In genomic region chr7:977326-978048, GRCh38 we compare ENCODE assay signal across 9 cellular contexts. TPM values are rescaled to one million over a fixed set of nuclear protein-coding genes. Genes with fewer than 3 reads are reported as not detected.
A peak's percentile ranks its signal among the peaks of the same experiment; 100 is the strongest.
DNase-seq lines count a peak whose midpoint lies in the region; ATAC-seq and TF ChIP-seq lines count a peak whose summit lies in the region.
"Had no signal": no experiment of that assay in that cellular context is flagged by ENCODE, and none has a peak within 500 bp of the region (broad histone marks: within the 10 kb centered on the region; RNA-seq: fewer than 3 reads in every experiment).

No MANE protein-coding gene starts in this region.

- TF ChIP-seq CTCF in GM10248 (IDR thresholded peaks at IDR 0.05; ENCODE audit: control extremely low read depth, extremely low read depth, low read depth, missing control alignments), result no peak
- TF ChIP-seq CTCF in omental fat pad (IDR thresholded peaks at IDR 0.05), result no peak

- CTCF ChIA-PET in GM10248 (lab: Yijun Ruan, JAX), result interaction anchor here (0.8 to 4.3 kb wide), 8 partner anchors 11 to 199 kb away, joined by 3 to 44 read pairs (median 6); no protein-coding TSS in a partner anchor

- ATAC-seq in omental fat pad (ENCODE audit: low FRiP score) (no peak), GM19324 (IDR thresholded peaks at IDR 0.05; ENCODE audit: low FRiP score, unreplicated experiment) (no peak)
- ATAC-seq: right cardiac atrium had no signal

- H3K9me3 ChIP-seq in HUES48 (ENCODE audit: control insufficient read depth, insufficient read depth, low read length) (no peaks in the 10 kb centered on the region), duodenal mucosa (ENCODE audit: control insufficient read depth in 1 of 2, low read length in 2 of 2) (no peaks in the 10 kb centered on the region)

- POLR2A ChIA-PET in GM10248 (lab: Yijun Ruan, JAX), result no interaction called here

- H3K4me3 ChIP-seq in HUES48 (ENCODE audit: low read depth, low read length) (no peak overlapping the region), duodenal mucosa (ENCODE audit: low read depth in 1 of 2, low read length in 2 of 2) (no peak overlapping the region)

- H3K36me3 ChIP-seq in HUES48 (ENCODE audit: control insufficient read depth, insufficient read depth, low read length) (peaks cover 9% of the 10 kb centered on the region), duodenal mucosa (ENCODE audit: control insufficient read depth in 1 of 2, insufficient read depth in 2 of 2, low read length in 2 of 2) (peaks cover 8 to 9% of the 10 kb centered on the region in 2 donors)

- DNase-seq in GM10248 (ENCODE audit: extremely low spot score) (peak; percentile 68), nucleus accumbens (lab: John Stamatoyannopoulos, UW) (peak in 51 of 56 donors; percentile 12 to 90 (median 61)), SW 1271 (lab: John Stamatoyannopoulos, UW) (no peak), omental fat pad (ENCODE audit: low spot score) (no peak)
- DNase-seq in central memory CD4-positive, alpha-beta T cell, result no peak

- H3K9ac ChIP-seq in HUES48 (ENCODE audit: low read depth, low read length) (no peak overlapping the region), duodenal mucosa (ENCODE audit: low read depth in 1 of 2, low read length in 2 of 2) (peak overlapping the region; percentile 47 to 52)

- H3K27me3 ChIP-seq in HUES48 (ENCODE audit: control insufficient read depth, insufficient read depth, low read length), result no peaks in the 10 kb centered on the region
- no peaks in the 10 kb centered on the region for H3K27me3 ChIP-seq in duodenal mucosa (ENCODE audit: control insufficient read depth in 1 of 2, insufficient read depth in 2 of 2, low read length in 2 of 2)

- H3K4me1 ChIP-seq in HUES48 (ENCODE audit: control insufficient read depth, insufficient read depth, low read length) (no peaks in the 10 kb centered on the region), duodenal mucosa (ENCODE audit: control insufficient read depth in 1 of 2, insufficient read depth in 2 of 2, low read length in 2 of 2) (peaks cover 35 to 55% of the 10 kb centered on the region in 2 donors)

- H3K27ac ChIP-seq in HUES48 (ENCODE audit: low read depth, low read length), result peak overlapping the region; percentile 57
- H3K27ac ChIP-seq in duodenal mucosa (ENCODE audit: low read depth, low read length), result peak overlapping the region; percentile 90

RNA-seq across cellular contexts. Expression of gene COX19, which starts 2.1 kb away (rescaled TPM):
- 10 to 100 TPM in 2 of 4 donors, 1 to 10 TPM in 2; 8.1 to 16.9 (median 10.0) TPM for total RNA-seq in omental fat pad

RNA-seq across cellular contexts. Expression of gene CYP2W1, which starts 5.5 kb away (rescaled TPM):
- total RNA-seq in omental fat pad, result not detected
- total RNA-seq: right cardiac atrium had no signal

RNA-seq across cellular contexts. Expression of gene ADAP1, which starts 23.0 kb away (rescaled TPM):
- total RNA-seq in omental fat pad, result 10 to 100 TPM in 3 of 4 donors, 1 to 10 TPM in 1; 6.7 to 21.7 (median 14.4) TPM

Comparison
In these comparisons a context has a peak if more than half of its experiments do, and no peak if none do; other contexts are left out.
1. DNase-seq: peak in GM10248 (single experiment) and nucleus accumbens (51 of 56); none in SW 1271 (0 of 2), omental fat pad (single experiment) and central memory CD4-positive, alpha-beta T cell (single experiment).